ENCODE assay signal across 32 cellular contexts in genomic region chr19:5070390-5070789, GRCh38.
"Had no signal": no experiment of that assay in that cellular context is flagged by ENCODE, and none has a peak within 500 bp of the region (broad histone marks: within the 10 kb centered on the region; RNA-seq: fewer than 3 reads in every experiment).

No MANE protein-coding gene starts in this region.

- H3K4me1 ChIP-seq: SJSA1 had no signal

- H3K9me3 Mint-ChIP-seq: activated CD4-positive, alpha-beta T cell treated with anti-CD3 and anti-CD28 coated beads, Interleukin-2, amount 10 ng/mL, durations not matched to agents 24 days and 14 days; activated CD8-positive, alpha-beta T cell treated with anti-CD3 and anti-CD28 coated beads for 36 hours; activated naive CD8-positive, alpha-beta T cell treated with anti-CD3 and anti-CD28 coated beads for 36 hours; activated T-cell treated with anti-CD3 and anti-CD28 coated beads, Interleukin-2, amount 50 U/mL, for 72 hours; activated T-helper 17 cell treated with anti-CD3 and anti-CD28 coated beads, Interleukin-2, amount 50 U/mL, for 72 hours; central memory CD8-positive, alpha-beta T cell had no signal

- H3K4me2 ChIP-seq: SK-N-SH had no signal

- H3K27ac Mint-ChIP-seq: activated CD4-positive, alpha-beta T cell treated with anti-CD3 and anti-CD28 coated beads, Interleukin-2, amount 10 ng/mL, durations not matched to agents 24 days and 14 days; activated CD8-positive, alpha-beta T cell treated with anti-CD3 and anti-CD28 coated beads for 36 hours; activated naive CD8-positive, alpha-beta T cell treated with anti-CD3 and anti-CD28 coated beads for 36 hours; activated T-cell treated with anti-CD3 and anti-CD28 coated beads, Interleukin-2, amount 50 U/mL, for 72 hours; activated T-helper 17 cell treated with anti-CD3 and anti-CD28 coated beads, Interleukin-2, amount 50 U/mL, for 72 hours had no signal

- H3K36me3 ChIP-seq: MG63 had no signal

- H3K27me3 Mint-ChIP-seq: activated CD4-positive, alpha-beta T cell treated with anti-CD3 and anti-CD28 coated beads, Interleukin-2, amount 10 ng/mL, durations not matched to agents 24 days and 14 days; activated CD8-positive, alpha-beta T cell treated with anti-CD3 and anti-CD28 coated beads for 36 hours; activated naive CD8-positive, alpha-beta T cell treated with anti-CD3 and anti-CD28 coated beads for 36 hours; activated T-helper 17 cell treated with anti-CD3 and anti-CD28 coated beads, Interleukin-2, amount 50 U/mL, for 72 hours; central memory CD8-positive, alpha-beta T cell had no signal

- H3K9ac ChIP-seq: SK-N-SH had no signal

- H3K9me3 ChIP-seq: MG63, Peyer's patch, SJSA1, SK-N-SH had no signal

- H3K4me3 Mint-ChIP-seq: activated CD4-positive, alpha-beta T cell treated with anti-CD3 and anti-CD28 coated beads, Interleukin-2, amount 10 ng/mL, durations not matched to agents 24 days and 14 days; activated CD8-positive, alpha-beta T cell treated with anti-CD3 and anti-CD28 coated beads for 36 hours; activated naive CD8-positive, alpha-beta T cell treated with anti-CD3 and anti-CD28 coated beads for 36 hours; activated T-cell treated with anti-CD3 and anti-CD28 coated beads, Interleukin-2, amount 50 U/mL, for 72 hours; activated T-helper 17 cell treated with anti-CD3 and anti-CD28 coated beads, Interleukin-2, amount 50 U/mL, for 72 hours; central memory CD8-positive, alpha-beta T cell had no signal

- H3K27ac ChIP-seq: cardiac muscle cell, Peyer's patch, SJSA1, WERI-Rb-1 had no signal

- H3K27me3 ChIP-seq: cardiac muscle cell, MG63, Peyer's patch, SJSA1 had no signal

- H3K4me3 ChIP-seq: cardiac muscle cell, MG63, Peyer's patch, SJSA1 had no signal

- DNase-seq: activated CD4-positive, alpha-beta T cell treated with anti-CD3 and anti-CD28 coated beads, Interleukin-2, amount 10 ng/mL, durations not matched to agents 24 days and 14 days; activated CD4-positive, alpha-beta T cell treated with anti-CD3 and anti-CD28 coated beads, Interleukin-2, amount 50 U/mL, for 4 hours; activated CD8-positive, alpha-beta T cell treated with anti-CD3 and anti-CD28 coated beads for 36 hours; activated effector memory CD4-positive, alpha-beta T cell treated with anti-CD3 and anti-CD28 coated beads, Interleukin-2, amount 50 U/mL, for 16 hours; activated naive CD4-positive, alpha-beta T cell; activated naive CD4-positive, alpha-beta T cell treated with anti-CD3 and anti-CD28 coated beads, Interleukin-2, amount 50 U/mL, for 16 hours; activated naive CD8-positive, alpha-beta T cell treated with anti-CD3 and anti-CD28 coated beads for 36 hours; activated T-cell treated with anti-CD3 and anti-CD28 coated beads, Interleukin-2, amount 50 U/mL, for 1 hour; activated T-cell treated with anti-CD3 and anti-CD28 coated beads, Interleukin-2, amount 50 U/mL, for 72 hours; amniotic stem cell; aorta; Kasumi-1; MG63; NCI-H1092; NCI-H1436 treated with DMSO at 0.1 percent for 48 hours; NCI-H1694 treated with DMSO at 0.1 percent for 48 hours; NCI-H2029; NCI-H345; NCI-H524 treated with DMSO at 0.1 percent for 48 hours; PC-3; Peyer's patch; RPMI8226; SHP77 treated with DMSO at 0.1 percent for 48 hours; SK-N-SH; T-helper 1 cell; T-helper 2 cell; T-helper 9 cell; WERI-Rb-1 had no signal

- H3K4me1 Mint-ChIP-seq: activated T-helper 17 cell treated with anti-CD3 and anti-CD28 coated beads, Interleukin-2, amount 50 U/mL, for 72 hours had no signal

- ATAC-seq: activated CD8-positive, alpha-beta T cell treated with anti-CD3 and anti-CD28 coated beads for 36 hours; activated T-cell treated with anti-CD3 and anti-CD28 coated beads, Interleukin-2, amount 50 U/mL, for 72 hours; activated T-helper 17 cell treated with anti-CD3 and anti-CD28 coated beads, Interleukin-2, amount 50 U/mL, for 72 hours; PC-3 had no signal
